Comparison of ENCODE assay signal across 13 cellular contexts in genomic region chr11:34215806-34216453, GRCh38.
DNase-seq lines count a peak whose midpoint lies in the region; ATAC-seq, FAIRE-seq and TF ChIP-seq lines count a peak whose summit lies in the region.
"Had no signal": no experiment of that assay in that cellular context is flagged by ENCODE, and none has a peak within 500 bp of the region (broad histone marks: within the 10 kb centered on the region; RNA-seq: fewer than 3 reads in every experiment).

No MANE protein-coding gene starts in this region.

- no peak overlapping the region for H2AK5ac ChIP-seq in IMR-90 (ENCODE audit: low read depth, low read length)

- ATAC-seq in IMR-90 (ENCODE audit: low read depth) (no peak), K562 (no peak), GM21423 (IDR thresholded peaks at IDR 0.05; ENCODE audit: unreplicated experiment) (no peak)

- H2BK20ac ChIP-seq in IMR-90 (ENCODE audit: low read depth, low read length): no peak overlapping the region

- H3K4me2 ChIP-seq in IMR-90 (ENCODE audit: low read depth, low read length) (no peak overlapping the region), PC-9 (no peak overlapping the region), K562 (ENCODE audit: insufficient read depth, low read length) (no peak overlapping the region)

- peaks cover 52% of the 10 kb centered on the region for H3K79me2 ChIP-seq in PC-9 (ENCODE audit: low read depth)
- no peaks in the 10 kb centered on the region for H3K79me2 ChIP-seq in K562 (ENCODE audit: control insufficient read depth, insufficient read depth, low read length)

- H3F3A ChIP-seq in PC-9 (ENCODE audit: insufficient read depth, low read depth): peaks cover 48% of the 10 kb centered on the region

- H3K18ac ChIP-seq in IMR-90 (ENCODE audit: low read depth, low read length): no peak overlapping the region

- WGBS in IMR-90 (ENCODE audit: extremely low coverage in 2 of 2, insufficient read length in 1 of 2), 2 experiments: no CpG with 5 or more reads among the region's 1 CpG
- 0% methylated on average over 1 of the region's 1 CpG for WGBS in K562 (ENCODE audit: insufficient coverage, low coverage, missing lambda C conversion rate)
- WGBS in esophagus muscularis mucosa: 81% methylated on average over 1 of the region's 1 CpG

- H3K4me1 ChIP-seq in IMR-90 (ENCODE audit: control insufficient read depth, insufficient read depth, low read length): peaks cover 3% of the 10 kb centered on the region; the same call in 1 of the 2 replicates
- peaks cover 33% of the 10 kb centered on the region for H3K4me1 ChIP-seq in PC-9 (replicated peaks; ENCODE audit: insufficient read depth)
- no peaks in the 10 kb centered on the region; a peak in 1 of 5 replicates for H3K4me1 ChIP-seq in K562 (replicated peaks in 1 of 2; ENCODE audit: control insufficient read depth in 2 of 2, insufficient read depth in 2 of 2, low read length in 2 of 2)
- no peaks in the 10 kb centered on the region for H3K4me1 ChIP-seq in esophagus muscularis mucosa
- H3K4me1 ChIP-seq: BE2C had no signal

- H3K36me3 ChIP-seq in IMR-90 (ENCODE audit: control insufficient read depth, insufficient read depth, low read length) (no peaks in the 10 kb centered on the region), PC-9 (ENCODE audit: low read depth) (no peaks in the 10 kb centered on the region), K562 (ENCODE audit: control insufficient read depth, insufficient read depth, low read length) (no peaks in the 10 kb centered on the region), esophagus muscularis mucosa (no peaks in the 10 kb centered on the region)
- H3K36me3 ChIP-seq: BE2C had no signal

- H3K79me1 ChIP-seq in IMR-90 (ENCODE audit: low read depth in 1 of 2, low read length in 2 of 2): no peaks in the 10 kb centered on the region

- H3K27ac ChIP-seq in IMR-90 (ENCODE audit: insufficient read depth, low read length) (no peak overlapping the region), PC-9 (peak overlapping the region; percentile 54), K562 (ENCODE audit: extremely low read depth, low read depth, low read length) (no peak overlapping the region), esophagus muscularis mucosa (replicated peaks in 1 of 4) (no peak overlapping the region)
- H3K27ac ChIP-seq: C4-2B had no signal

- H3K23ac ChIP-seq in IMR-90 (ENCODE audit: low read depth, low read length): no peak overlapping the region

- in situ Hi-C loops in IMR-90 (cut with MboI; ENCODE audit: low sequenced_read_pairs) (no loop called here), K562 (cut with MboI) (no loop called here)

- POLR2A ChIA-PET in IMR-90 (lab: Charles Lee; ENCODE audit: unreplicated experiment) (interaction anchor here (0.5 kb wide), 1 partner anchor 10 kb away, joined by 3 read pairs; no protein-coding TSS in a partner anchor), PC-9 (lab: Charles Lee; ENCODE audit: unreplicated experiment) (no interaction called here), K562 (lab: Yijun Ruan, JAX) (interaction anchor here (0.6 kb wide), 1 partner anchor 1031 kb away, joined by 3 read pairs; no protein-coding TSS in a partner anchor)

- no peak overlapping the region for H3K14ac ChIP-seq in IMR-90 (replicated peaks; ENCODE audit: low read depth, low read length)

- H2AK9ac ChIP-seq in IMR-90 (replicated peaks; ENCODE audit: low read depth, low read length, poor library complexity): no peak overlapping the region

- intact Hi-C loops in IMR-90 (cut with micrococcal nuclease): no loop called here
- intact Hi-C loops in PC-9 (cut with micrococcal nuclease; ENCODE audit: unreplicated experiment): no loop called here
- intact Hi-C loops in K562 (cut with micrococcal nuclease): no loop called here
- intact Hi-C loops in esophagus muscularis mucosa (cut with DNase I): no loop called here

- H2AFZ ChIP-seq in IMR-90 (replicated peaks; ENCODE audit: low read length, poor library complexity) (no peak overlapping the region), PC-9 (no peak overlapping the region), K562 (ENCODE audit: low read depth, low read length) (no peak overlapping the region)

- H4K8ac ChIP-seq in IMR-90 (ENCODE audit: low read depth in 2 of 2, low read length in 2 of 2): no peak overlapping the region

- FAIRE-seq in K562 (lab: Jason Lieb, UNC): no peak
- FAIRE-seq: A204.1, GM12878, GM18507 had no signal

- dilution Hi-C loops in IMR-90 (cut with HindIII; ENCODE audit: low sequenced_read_pairs, unreplicated experiment): no loop called here

- TF ChIP-seq RAD21 in IMR-90 (IDR thresholded peaks at IDR 0.05; ENCODE audit: low read length) (no peak), K562 (CRISPR knock-in tag; conservative IDR thresholded peaks at IDR 0.05 in 1 of 2, IDR thresholded peaks at IDR 0.05 in 1 of 2) (no peak)

- H3K4ac ChIP-seq in IMR-90 (ENCODE audit: low read depth, low read length): no peak overlapping the region

- no peak overlapping the region for H2BK5ac ChIP-seq in IMR-90 (ENCODE audit: low read depth, low read length, poor library complexity, severe bottlenecking)

- no peaks in the 10 kb centered on the region for H4K20me1 ChIP-seq in IMR-90 (ENCODE audit: insufficient read depth, low read length)
- H4K20me1 ChIP-seq in PC-9 (ENCODE audit: insufficient read depth): peaks cover 6% of the 10 kb centered on the region; the same call in 1 of the 2 replicates
- H4K20me1 ChIP-seq in K562 (replicated peaks; ENCODE audit: control insufficient read depth, insufficient read depth, low read length): no peaks in the 10 kb centered on the region

- no peak overlapping the region for H2BK15ac ChIP-seq in IMR-90 (ENCODE audit: low read depth, low read length)

- H3K27me3 ChIP-seq in IMR-90 (ENCODE audit: control insufficient read depth, insufficient read depth, low read length): no peaks in the 10 kb centered on the region; the same call in 1 of the 2 replicates
- H3K27me3 ChIP-seq in PC-9 (ENCODE audit: insufficient read depth, low read depth): no peaks in the 10 kb centered on the region
- H3K27me3 ChIP-seq in K562 (ENCODE audit: control insufficient read depth in 2 of 2, insufficient read depth in 2 of 2, low read length in 2 of 2): peaks cover 9 to 12% of the 10 kb centered on the region in 2 experiments
- H3K27me3 ChIP-seq in esophagus muscularis mucosa: no peaks in the 10 kb centered on the region
- H3K27me3 ChIP-seq: BE2C had no signal

- BruUV-seq in IMR-90 (replicated peaks; lab: Mats Ljungman, UMichigan): no TSS peak
- no TSS peak for BruUV-seq in PC-9 (replicated peaks; lab: Mats Ljungman, UMichigan)
- BruUV-seq in K562 (replicated peaks; lab: Mats Ljungman, UMichigan): no TSS peak

- no peak overlapping the region for H4K5ac ChIP-seq in IMR-90 (ENCODE audit: low read depth, low read length)

- no peaks in the 10 kb centered on the region for H3K9me3 ChIP-seq in IMR-90 (ENCODE audit: control insufficient read depth, insufficient read depth, low read length)
- no peaks in the 10 kb centered on the region for H3K9me3 ChIP-seq in PC-9 (ENCODE audit: insufficient read depth, low read depth)
- H3K9me3 ChIP-seq in K562 (replicated peaks; ENCODE audit: control insufficient read depth, insufficient read depth, low read depth, low read length): no peaks in the 10 kb centered on the region
- H3K9me3 ChIP-seq in esophagus muscularis mucosa: no peaks in the 10 kb centered on the region
- H3K9me3 ChIP-seq: BE2C had no signal

- CTCF ChIA-PET in IMR-90 (lab: Yijun Ruan, JAX) (no interaction called here), PC-9 (lab: Charles Lee) (no interaction called here), K562 (lab: Yijun Ruan, JAX; ENCODE audit: low intra/inter-chr PET ratio) (interaction anchor here (0.5 kb wide), 1 partner anchor 38 kb away, joined by 3 read pairs; no protein-coding TSS in a partner anchor)

- H2BK120ac ChIP-seq in IMR-90 (ENCODE audit: low read depth, low read length): no peak overlapping the region

- TF ChIP-seq CTCF in IMR-90 (conservative IDR thresholded peaks at IDR 0.05; ENCODE audit: low read depth, low read length) (no peak), PC-9 (conservative IDR thresholded peaks at IDR 0.05) (no peak), K562 (IDR thresholded peaks at IDR 0.05 in 2 of 3, conservative IDR thresholded peaks at IDR 0.05 in 1 of 3; ENCODE audit: insufficient read depth in 2 of 3, low read depth in 1 of 3, low read length in 3 of 3) (no peak), esophagus muscularis mucosa (IDR thresholded peaks at IDR 0.05) (no peak)

- H4K91ac ChIP-seq in IMR-90 (ENCODE audit: insufficient read depth, low read depth, low read length): no peak overlapping the region

- no peaks in the 10 kb centered on the region for H3K9me1 ChIP-seq in IMR-90 (ENCODE audit: insufficient read depth, low read length)
- H3K9me1 ChIP-seq in K562 (ENCODE audit: control insufficient read depth, insufficient read depth, low read length): no peaks in the 10 kb centered on the region

- TF ChIP-seq POLR2A in IMR-90 (IDR thresholded peaks at IDR 0.05; ENCODE audit: low read depth, low read length) (no peak), K562 (conservative IDR thresholded peaks at IDR 0.05) (no peak), esophagus muscularis mucosa (IDR thresholded peaks at IDR 0.05; ENCODE audit: low read depth) (no peak)

- H3K9ac ChIP-seq in IMR-90 (ENCODE audit: low read depth, low read length) (no peak overlapping the region), K562 (ENCODE audit: insufficient read depth in 1 of 2, low read depth in 2 of 2, low read length in 2 of 2) (no peak overlapping the region)

- H3K4me3 ChIP-seq in IMR-90 (ENCODE audit: insufficient read depth, low read depth, low read length): no peak overlapping the region
- no peak overlapping the region for H3K4me3 ChIP-seq in PC-9
- H3K4me3 ChIP-seq in K562: no peak overlapping the region
- H3K4me3 ChIP-seq in esophagus muscularis mucosa: no peak overlapping the region
- H3K4me3 ChIP-seq: GM12878 had no signal

- H3K56ac ChIP-seq in IMR-90 (ENCODE audit: extremely low read depth, insufficient read depth, low read length): no peak overlapping the region

- no peak for TF ChIP-seq EP300 in K562 (IDR thresholded peaks at IDR 0.05; ENCODE audit: low read length)
- TF ChIP-seq EP300 in esophagus muscularis mucosa (IDR thresholded peaks at IDR 0.05): no peak

- H3K9me2 ChIP-seq in PC-9 (ENCODE audit: insufficient read depth): no peaks in the 10 kb centered on the region

- DNase-seq in IMR-90 (peak; percentile 31), PC-9 (no peak), K562 (ENCODE audit: extremely low read depth in 1 of 4, low spot score in 3 of 4) (no peak), iris pigment epithelial cell (ENCODE audit: low read depth) (peak; percentile 27), esophagus muscularis mucosa (ENCODE audit: extremely low spot score) (no peak)
- DNase-seq in stimulated activated CD4-positive, alpha-beta T cell treated with anti-CD3 and anti-CD28 coated beads, Interleukin-4, amount 100 ng/mL, for 4 hours: no peak
- DNase-seq: BE2C; CD4-positive, alpha-beta memory T cell had no signal

TF ChIP-seq in IMR-90, 13 proteins besides CTCF, POLR2A, EP300 and RAD21 (continues in another document):
- TF ChIP-seq NFE2L2 (IDR thresholded peaks at IDR 0.05; ENCODE audit: low read depth, low read length) (no peak), BHLHE40 (IDR thresholded peaks at IDR 0.05; ENCODE audit: low read depth, low read length) (no peak)

TF ChIP-seq in K562, 482 proteins besides CTCF, POLR2A, EP300 and RAD21:
- TF ChIP-seq NFYB (IDR thresholded peaks at IDR 0.05; ENCODE audit: extremely low read depth, insufficient read length): no peak
- TF ChIP-seq ZFP36 (IDR thresholded peaks at IDR 0.05; ENCODE audit: low read depth, low read length, partially characterized antibody): peak; percentile 80

Comparison
In these comparisons a context has a peak if more than half of its experiments do, and no peak if none do; other contexts are left out.
1. DNase-seq: peak in IMR-90 (single experiment) and iris pigment epithelial cell (single experiment); none in PC-9 (0 of 2), K562 (0 of 4), esophagus muscularis mucosa (single experiment) and stimulated activated CD4-positive, alpha-beta T cell treated with anti-CD3 and anti-CD28 coated beads, Interleukin-4, amount 100 ng/mL, for 4 hours (0 of 2).